Comparison of ENCODE assay signal across 2 cellular contexts in the genomic region with DNA sequence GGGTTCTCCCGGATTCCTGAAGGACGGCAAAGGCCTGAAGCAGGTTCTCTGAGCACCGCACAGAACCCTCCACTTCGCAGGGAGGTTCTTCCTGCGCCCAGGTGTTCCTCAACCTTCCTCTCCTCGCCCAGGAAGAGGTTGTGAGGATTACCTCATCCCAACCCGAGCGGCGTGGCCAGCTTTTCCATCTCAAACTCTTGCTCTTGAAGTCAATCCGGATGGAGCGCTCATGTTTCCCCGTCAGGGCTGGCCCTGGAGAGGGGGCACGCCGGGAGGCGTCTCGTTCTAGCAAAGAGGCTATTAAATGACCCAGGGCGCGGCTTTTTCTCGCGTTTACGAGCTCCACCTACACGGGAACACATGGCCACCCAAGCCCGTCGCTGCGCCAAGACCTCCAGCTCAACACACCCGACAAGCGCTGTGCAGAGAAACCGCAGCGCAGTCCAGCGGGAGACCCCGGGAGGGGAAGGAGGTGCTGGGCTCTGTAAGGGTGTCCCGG.
TF ChIP-seq lines count a peak whose summit lies in the region.

No MANE protein-coding gene starts in this region.

TF ChIP-seq in HEK293, 187 proteins besides CTCF, POLR2A, EP300 and RAD21 (continued from another document and continues in another):
- no peak for TF ChIP-seq ZNF473 (tag by site-specific recombination; IDR thresholded peaks at IDR 0.05)
- no peak for TF ChIP-seq ZBTB7A (tag by site-specific recombination; IDR thresholded peaks at IDR 0.05; ENCODE audit: low read depth)
- no peak for TF ChIP-seq KLF7 (tag by site-specific recombination; IDR thresholded peaks at IDR 0.05; ENCODE audit: borderline replicate concordance)
- TF ChIP-seq, protein P1, sequence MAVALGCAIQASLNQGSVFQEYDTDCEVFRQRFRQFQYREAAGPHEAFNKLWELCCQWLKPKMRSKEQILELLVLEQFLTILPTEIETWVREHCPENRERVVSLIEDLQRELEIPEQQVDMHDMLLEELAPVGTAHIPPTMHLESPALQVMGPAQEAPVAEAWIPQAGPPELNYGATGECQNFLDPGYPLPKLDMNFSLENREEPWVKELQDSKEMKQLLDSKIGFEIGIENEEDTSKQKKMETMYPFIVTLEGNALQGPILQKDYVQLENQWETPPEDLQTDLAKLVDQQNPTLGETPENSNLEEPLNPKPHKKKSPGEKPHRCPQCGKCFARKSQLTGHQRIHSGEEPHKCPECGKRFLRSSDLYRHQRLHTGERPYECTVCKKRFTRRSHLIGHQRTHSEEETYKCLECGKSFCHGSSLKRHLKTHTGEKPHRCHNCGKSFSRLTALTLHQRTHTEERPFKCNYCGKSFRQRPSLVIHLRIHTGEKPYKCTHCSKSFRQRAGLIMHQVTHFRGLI (tag by site-specific recombination; IDR thresholded peaks at IDR 0.05): 0 out of 2 replicates have a peak, but pooled peaks have one; percentile 27
- TF ChIP-seq GLI2 (tag by site-specific recombination; IDR thresholded peaks at IDR 0.05; ENCODE audit: borderline replicate concordance, low read depth): no peak
- no peak for TF ChIP-seq SALL2 (tag by site-specific recombination; IDR thresholded peaks at IDR 0.05; ENCODE audit: borderline replicate concordance)
- TF ChIP-seq, protein P2, sequence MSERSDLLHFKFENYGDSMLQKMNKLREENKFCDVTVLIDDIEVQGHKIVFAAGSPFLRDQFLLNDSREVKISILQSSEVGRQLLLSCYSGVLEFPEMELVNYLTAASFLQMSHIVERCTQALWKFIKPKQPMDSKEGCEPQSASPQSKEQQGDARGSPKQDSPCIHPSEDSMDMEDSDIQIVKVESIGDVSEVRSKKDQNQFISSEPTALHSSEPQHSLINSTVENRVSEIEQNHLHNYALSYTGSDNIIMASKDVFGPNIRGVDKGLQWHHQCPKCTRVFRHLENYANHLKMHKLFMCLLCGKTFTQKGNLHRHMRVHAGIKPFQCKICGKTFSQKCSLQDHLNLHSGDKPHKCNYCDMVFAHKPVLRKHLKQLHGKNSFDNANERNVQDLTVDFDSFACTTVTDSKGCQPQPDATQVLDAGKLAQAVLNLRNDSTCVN (tag by site-specific recombination; optimal IDR thresholded peaks at IDR 0.05): no peak
- TF ChIP-seq, protein P3, sequence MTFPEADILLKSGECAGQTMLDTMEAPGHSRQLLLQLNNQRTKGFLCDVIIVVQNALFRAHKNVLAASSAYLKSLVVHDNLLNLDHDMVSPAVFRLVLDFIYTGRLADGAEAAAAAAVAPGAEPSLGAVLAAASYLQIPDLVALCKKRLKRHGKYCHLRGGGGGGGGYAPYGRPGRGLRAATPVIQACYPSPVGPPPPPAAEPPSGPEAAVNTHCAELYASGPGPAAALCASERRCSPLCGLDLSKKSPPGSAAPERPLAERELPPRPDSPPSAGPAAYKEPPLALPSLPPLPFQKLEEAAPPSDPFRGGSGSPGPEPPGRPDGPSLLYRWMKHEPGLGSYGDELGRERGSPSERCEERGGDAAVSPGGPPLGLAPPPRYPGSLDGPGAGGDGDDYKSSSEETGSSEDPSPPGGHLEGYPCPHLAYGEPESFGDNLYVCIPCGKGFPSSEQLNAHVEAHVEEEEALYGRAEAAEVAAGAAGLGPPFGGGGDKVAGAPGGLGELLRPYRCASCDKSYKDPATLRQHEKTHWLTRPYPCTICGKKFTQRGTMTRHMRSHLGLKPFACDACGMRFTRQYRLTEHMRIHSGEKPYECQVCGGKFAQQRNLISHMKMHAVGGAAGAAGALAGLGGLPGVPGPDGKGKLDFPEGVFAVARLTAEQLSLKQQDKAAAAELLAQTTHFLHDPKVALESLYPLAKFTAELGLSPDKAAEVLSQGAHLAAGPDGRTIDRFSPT (tag by site-specific recombination; IDR thresholded peaks at IDR 0.05): no peak
- no peak for TF ChIP-seq ZNF837 (tag by site-specific recombination; IDR thresholded peaks at IDR 0.05)
- no peak for TF ChIP-seq EGR2 (tag by site-specific recombination; IDR thresholded peaks at IDR 0.05; ENCODE audit: low read depth)
- no peak for TF ChIP-seq KLF9 (tag by site-specific recombination; IDR thresholded peaks at IDR 0.05; ENCODE audit: low read depth)
- no peak for TF ChIP-seq ZNF350 (tag by site-specific recombination; IDR thresholded peaks at IDR 0.05)
- TF ChIP-seq, protein P4, sequence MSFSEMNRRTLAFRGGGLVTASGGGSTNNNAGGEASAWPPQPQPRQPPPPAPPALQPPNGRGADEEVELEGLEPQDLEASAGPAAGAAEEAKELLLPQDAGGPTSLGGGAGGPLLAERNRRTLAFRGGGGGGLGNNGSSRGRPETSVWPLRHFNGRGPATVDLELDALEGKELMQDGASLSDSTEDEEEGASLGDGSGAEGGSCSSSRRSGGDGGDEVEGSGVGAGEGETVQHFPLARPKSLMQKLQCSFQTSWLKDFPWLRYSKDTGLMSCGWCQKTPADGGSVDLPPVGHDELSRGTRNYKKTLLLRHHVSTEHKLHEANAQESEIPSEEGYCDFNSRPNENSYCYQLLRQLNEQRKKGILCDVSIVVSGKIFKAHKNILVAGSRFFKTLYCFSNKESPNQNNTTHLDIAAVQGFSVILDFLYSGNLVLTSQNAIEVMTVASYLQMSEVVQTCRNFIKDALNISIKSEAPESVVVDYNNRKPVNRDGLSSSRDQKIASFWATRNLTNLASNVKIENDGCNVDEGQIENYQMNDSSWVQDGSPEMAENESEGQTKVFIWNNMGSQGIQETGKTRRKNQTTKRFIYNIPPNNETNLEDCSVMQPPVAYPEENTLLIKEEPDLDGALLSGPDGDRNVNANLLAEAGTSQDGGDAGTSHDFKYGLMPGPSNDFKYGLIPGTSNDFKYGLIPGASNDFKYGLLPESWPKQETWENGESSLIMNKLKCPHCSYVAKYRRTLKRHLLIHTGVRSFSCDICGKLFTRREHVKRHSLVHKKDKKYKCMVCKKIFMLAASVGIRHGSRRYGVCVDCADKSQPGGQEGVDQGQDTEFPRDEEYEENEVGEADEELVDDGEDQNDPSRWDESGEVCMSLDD (tag by site-specific recombination; IDR thresholded peaks at IDR 0.05): peak; percentile 62
- TF ChIP-seq SETDB1 (IDR thresholded peaks at IDR 0.05; ENCODE audit: insufficient read length, low read length): no peak
- TF ChIP-seq, protein P5, sequence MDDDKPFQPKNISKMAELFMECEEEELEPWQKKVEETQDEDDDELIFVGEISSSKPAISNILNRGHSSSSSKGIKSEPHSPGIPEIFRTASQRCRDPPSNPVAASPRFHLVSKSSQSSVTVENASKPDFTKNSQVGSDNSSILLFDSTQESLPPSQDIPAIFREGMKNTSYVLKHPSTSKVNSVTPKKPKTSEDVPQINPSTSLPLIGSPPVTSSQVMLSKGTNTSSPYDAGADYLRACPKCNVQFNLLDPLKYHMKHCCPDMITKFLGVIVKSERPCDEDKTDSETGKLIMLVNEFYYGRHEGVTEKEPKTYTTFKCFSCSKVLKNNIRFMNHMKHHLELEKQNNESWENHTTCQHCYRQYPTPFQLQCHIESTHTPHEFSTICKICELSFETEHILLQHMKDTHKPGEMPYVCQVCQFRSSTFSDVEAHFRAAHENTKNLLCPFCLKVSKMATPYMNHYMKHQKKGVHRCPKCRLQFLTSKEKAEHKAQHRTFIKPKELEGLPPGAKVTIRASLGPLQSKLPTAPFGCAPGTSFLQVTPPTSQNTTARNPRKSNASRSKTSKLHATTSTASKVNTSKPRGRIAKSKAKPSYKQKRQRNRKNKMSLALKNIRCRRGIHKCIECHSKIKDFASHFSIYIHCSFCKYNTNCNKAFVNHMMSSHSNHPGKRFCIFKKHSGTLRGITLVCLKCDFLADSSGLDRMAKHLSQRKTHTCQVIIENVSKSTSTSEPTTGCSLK (tag by site-specific recombination; IDR thresholded peaks at IDR 0.05): no peak
- no peak for TF ChIP-seq ZNF792 (tag by site-specific recombination; IDR thresholded peaks at IDR 0.05)

TF ChIP-seq in HepG2, 621 proteins besides CTCF, POLR2A, EP300 and RAD21 (continued from another document and continues in another):
- TF ChIP-seq, protein P6, sequence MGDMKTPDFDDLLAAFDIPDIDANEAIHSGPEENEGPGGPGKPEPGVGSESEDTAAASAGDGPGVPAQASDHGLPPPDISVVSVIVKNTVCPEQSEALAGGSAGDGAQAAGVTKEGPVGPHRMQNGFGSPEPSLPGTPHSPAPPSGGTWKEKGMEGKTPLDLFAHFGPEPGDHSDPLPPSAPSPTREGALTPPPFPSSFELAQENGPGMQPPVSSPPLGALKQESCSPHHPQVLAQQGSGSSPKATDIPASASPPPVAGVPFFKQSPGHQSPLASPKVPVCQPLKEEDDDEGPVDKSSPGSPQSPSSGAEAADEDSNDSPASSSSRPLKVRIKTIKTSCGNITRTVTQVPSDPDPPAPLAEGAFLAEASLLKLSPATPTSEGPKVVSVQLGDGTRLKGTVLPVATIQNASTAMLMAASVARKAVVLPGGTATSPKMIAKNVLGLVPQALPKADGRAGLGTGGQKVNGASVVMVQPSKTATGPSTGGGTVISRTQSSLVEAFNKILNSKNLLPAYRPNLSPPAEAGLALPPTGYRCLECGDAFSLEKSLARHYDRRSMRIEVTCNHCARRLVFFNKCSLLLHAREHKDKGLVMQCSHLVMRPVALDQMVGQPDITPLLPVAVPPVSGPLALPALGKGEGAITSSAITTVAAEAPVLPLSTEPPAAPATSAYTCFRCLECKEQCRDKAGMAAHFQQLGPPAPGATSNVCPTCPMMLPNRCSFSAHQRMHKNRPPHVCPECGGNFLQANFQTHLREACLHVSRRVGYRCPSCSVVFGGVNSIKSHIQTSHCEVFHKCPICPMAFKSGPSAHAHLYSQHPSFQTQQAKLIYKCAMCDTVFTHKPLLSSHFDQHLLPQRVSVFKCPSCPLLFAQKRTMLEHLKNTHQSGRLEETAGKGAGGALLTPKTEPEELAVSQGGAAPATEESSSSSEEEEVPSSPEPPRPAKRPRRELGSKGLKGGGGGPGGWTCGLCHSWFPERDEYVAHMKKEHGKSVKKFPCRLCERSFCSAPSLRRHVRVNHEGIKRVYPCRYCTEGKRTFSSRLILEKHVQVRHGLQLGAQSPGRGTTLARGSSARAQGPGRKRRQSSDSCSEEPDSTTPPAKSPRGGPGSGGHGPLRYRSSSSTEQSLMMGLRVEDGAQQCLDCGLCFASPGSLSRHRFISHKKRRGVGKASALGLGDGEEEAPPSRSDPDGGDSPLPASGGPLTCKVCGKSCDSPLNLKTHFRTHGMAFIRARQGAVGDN (CRISPR knock-in tag; IDR thresholded peaks at IDR 0.05): peak; percentile 69; the same call in 1 of the 2 replicates
- TF ChIP-seq, protein P7, sequence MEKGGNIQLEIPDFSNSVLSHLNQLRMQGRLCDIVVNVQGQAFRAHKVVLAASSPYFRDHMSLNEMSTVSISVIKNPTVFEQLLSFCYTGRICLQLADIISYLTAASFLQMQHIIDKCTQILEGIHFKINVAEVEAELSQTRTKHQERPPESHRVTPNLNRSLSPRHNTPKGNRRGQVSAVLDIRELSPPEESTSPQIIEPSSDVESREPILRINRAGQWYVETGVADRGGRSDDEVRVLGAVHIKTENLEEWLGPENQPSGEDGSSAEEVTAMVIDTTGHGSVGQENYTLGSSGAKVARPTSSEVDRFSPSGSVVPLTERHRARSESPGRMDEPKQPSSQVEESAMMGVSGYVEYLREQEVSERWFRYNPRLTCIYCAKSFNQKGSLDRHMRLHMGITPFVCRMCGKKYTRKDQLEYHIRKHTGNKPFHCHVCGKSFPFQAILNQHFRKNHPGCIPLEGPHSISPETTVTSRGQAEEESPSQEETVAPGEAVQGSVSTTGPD (CRISPR knock-in tag; IDR thresholded peaks at IDR 0.05): peak; percentile 60; the same call in 1 of the 2 replicates
- TF ChIP-seq ZFP90 (CRISPR knock-in tag; IDR thresholded peaks at IDR 0.05; ENCODE audit: borderline replicate concordance): no peak
- 0 out of 2 replicates have a peak, but pooled peaks have one; percentile 23 for TF ChIP-seq ZNF567 (CRISPR knock-in tag; IDR thresholded peaks at IDR 0.05; ENCODE audit: borderline replicate concordance)
- no peak; the same call in 1 of the 2 replicates for TF ChIP-seq CAMTA2 (CRISPR knock-in tag; IDR thresholded peaks at IDR 0.05; ENCODE audit: borderline replicate concordance)
- TF ChIP-seq, protein P8, sequence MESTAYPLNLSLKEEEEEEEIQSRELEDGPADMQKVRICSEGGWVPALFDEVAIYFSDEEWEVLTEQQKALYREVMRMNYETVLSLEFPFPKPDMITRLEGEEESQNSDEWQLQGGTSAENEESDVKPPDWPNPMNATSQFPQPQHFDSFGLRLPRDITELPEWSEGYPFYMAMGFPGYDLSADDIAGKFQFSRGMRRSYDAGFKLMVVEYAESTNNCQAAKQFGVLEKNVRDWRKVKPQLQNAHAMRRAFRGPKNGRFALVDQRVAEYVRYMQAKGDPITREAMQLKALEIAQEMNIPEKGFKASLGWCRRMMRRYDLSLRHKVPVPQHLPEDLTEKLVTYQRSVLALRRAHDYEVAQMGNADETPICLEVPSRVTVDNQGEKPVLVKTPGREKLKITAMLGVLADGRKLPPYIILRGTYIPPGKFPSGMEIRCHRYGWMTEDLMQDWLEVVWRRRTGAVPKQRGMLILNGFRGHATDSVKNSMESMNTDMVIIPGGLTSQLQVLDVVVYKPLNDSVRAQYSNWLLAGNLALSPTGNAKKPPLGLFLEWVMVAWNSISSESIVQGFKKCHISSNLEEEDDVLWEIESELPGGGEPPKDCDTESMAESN (CRISPR knock-in tag; conservative IDR thresholded peaks at IDR 0.05): no peak
- no peak for TF ChIP-seq NR3C1 (CRISPR knock-in tag; IDR thresholded peaks at IDR 0.05)
- 0 out of 2 replicates have a peak, but pooled peaks have one; percentile 71 for TF ChIP-seq TARDBP (CRISPR knock-in tag; IDR thresholded peaks at IDR 0.05)
- TF ChIP-seq NCOA5 (CRISPR knock-in tag; IDR thresholded peaks at IDR 0.05): no peak
- peak; percentile 75; the same call in 1 of the 2 replicates for TF ChIP-seq ZNF430 (CRISPR knock-in tag; IDR thresholded peaks at IDR 0.05)
- no peak for TF ChIP-seq HHEX (CRISPR knock-in tag; IDR thresholded peaks at IDR 0.05)
- TF ChIP-seq, protein P9, sequence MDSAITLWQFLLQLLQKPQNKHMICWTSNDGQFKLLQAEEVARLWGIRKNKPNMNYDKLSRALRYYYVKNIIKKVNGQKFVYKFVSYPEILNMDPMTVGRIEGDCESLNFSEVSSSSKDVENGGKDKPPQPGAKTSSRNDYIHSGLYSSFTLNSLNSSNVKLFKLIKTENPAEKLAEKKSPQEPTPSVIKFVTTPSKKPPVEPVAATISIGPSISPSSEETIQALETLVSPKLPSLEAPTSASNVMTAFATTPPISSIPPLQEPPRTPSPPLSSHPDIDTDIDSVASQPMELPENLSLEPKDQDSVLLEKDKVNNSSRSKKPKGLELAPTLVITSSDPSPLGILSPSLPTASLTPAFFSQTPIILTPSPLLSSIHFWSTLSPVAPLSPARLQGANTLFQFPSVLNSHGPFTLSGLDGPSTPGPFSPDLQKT (CRISPR knock-in tag; IDR thresholded peaks at IDR 0.05; ENCODE audit: borderline replicate concordance): no peak
- no peak for TF ChIP-seq ZNF720 (CRISPR knock-in tag; IDR thresholded peaks at IDR 0.05)
- peak; percentile 92 for TF ChIP-seq ZNF781 (CRISPR knock-in tag; IDR thresholded peaks at IDR 0.05; ENCODE audit: borderline replicate concordance, not compliant biosample characterization)
- no peak for TF ChIP-seq ZFAT (CRISPR knock-in tag; conservative IDR thresholded peaks at IDR 0.05)
- TF ChIP-seq, protein P10, sequence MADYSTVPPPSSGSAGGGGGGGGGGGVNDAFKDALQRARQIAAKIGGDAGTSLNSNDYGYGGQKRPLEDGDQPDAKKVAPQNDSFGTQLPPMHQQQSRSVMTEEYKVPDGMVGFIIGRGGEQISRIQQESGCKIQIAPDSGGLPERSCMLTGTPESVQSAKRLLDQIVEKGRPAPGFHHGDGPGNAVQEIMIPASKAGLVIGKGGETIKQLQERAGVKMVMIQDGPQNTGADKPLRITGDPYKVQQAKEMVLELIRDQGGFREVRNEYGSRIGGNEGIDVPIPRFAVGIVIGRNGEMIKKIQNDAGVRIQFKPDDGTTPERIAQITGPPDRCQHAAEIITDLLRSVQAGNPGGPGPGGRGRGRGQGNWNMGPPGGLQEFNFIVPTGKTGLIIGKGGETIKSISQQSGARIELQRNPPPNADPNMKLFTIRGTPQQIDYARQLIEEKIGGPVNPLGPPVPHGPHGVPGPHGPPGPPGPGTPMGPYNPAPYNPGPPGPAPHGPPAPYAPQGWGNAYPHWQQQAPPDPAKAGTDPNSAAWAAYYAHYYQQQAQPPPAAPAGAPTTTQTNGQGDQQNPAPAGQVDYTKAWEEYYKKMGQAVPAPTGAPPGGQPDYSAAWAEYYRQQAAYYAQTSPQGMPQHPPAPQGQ (CRISPR knock-in tag; IDR thresholded peaks at IDR 0.05; ENCODE audit: borderline replicate concordance): 0 out of 2 replicates have a peak, but pooled peaks have one; percentile 40
- no peak for TF ChIP-seq ZSCAN22 (CRISPR knock-in tag; IDR thresholded peaks at IDR 0.05)
- TF ChIP-seq CCDC6 (CRISPR knock-in tag; IDR thresholded peaks at IDR 0.05): peak; percentile 42; the same call in 1 of the 2 replicates
